In genomic region chr16:89167425-89167941, GRCh38 we compare ENCODE assay signal across 1 cellular context.
TF ChIP-seq lines count a peak whose summit lies in the region.

No MANE protein-coding gene starts in this region.

TF ChIP-seq in HEK293, 187 proteins besides CTCF, POLR2A, EP300 and RAD21 (continued from another document):
- TF ChIP-seq, protein P1, sequence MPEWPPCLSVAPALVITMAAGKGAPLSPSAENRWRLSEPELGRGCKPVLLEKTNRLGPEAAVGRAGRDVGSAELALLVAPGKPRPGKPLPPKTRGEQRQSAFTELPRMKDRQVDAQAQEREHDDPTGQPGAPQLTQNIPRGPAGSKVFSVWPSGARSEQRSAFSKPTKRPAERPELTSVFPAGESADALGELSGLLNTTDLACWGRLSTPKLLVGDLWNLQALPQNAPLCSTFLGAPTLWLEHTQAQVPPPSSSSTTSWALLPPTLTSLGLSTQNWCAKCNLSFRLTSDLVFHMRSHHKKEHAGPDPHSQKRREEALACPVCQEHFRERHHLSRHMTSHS (tag by site-specific recombination; IDR thresholded peaks at IDR 0.05): no peak
- TF ChIP-seq ZNF394 (tag by site-specific recombination; IDR thresholded peaks at IDR 0.05; ENCODE audit: borderline replicate concordance) (no peak; the same call in 1 of the 2 replicates), ZSCAN16 (tag by site-specific recombination; IDR thresholded peaks at IDR 0.05) (peak; percentile 12; the same call in 1 of the 2 replicates), ZNF24 (tag by site-specific recombination; IDR thresholded peaks at IDR 0.05) (no peak), ZNF558 (tag by site-specific recombination; IDR thresholded peaks at IDR 0.05) (no peak), KLF9 (tag by site-specific recombination; IDR thresholded peaks at IDR 0.05; ENCODE audit: low read depth) (peak; percentile 53), TCF7L2 (IDR thresholded peaks at IDR 0.05; ENCODE audit: borderline replicate concordance, low read depth, low read length) (no peak), BCL11A (tag by site-specific recombination; IDR thresholded peaks at IDR 0.05; ENCODE audit: low read depth) (peak; percentile 53; the same call in 1 of the 2 replicates), SETDB1 (IDR thresholded peaks at IDR 0.05; ENCODE audit: insufficient read length, low read length) (no peak), ZNF121 (tag by site-specific recombination; IDR thresholded peaks at IDR 0.05) (no peak), HOXD13 (CRISPR knock-in tag; IDR thresholded peaks at IDR 0.05; ENCODE audit: borderline replicate concordance) (no peak), ZNF350 (tag by site-specific recombination; IDR thresholded peaks at IDR 0.05) (no peak), ZNF133 (tag by site-specific recombination; IDR thresholded peaks at IDR 0.05) (no peak), PRDM2 (tag by site-specific recombination; IDR thresholded peaks at IDR 0.05; ENCODE audit: borderline replicate concordance) (no peak), ZNF423 (tag by site-specific recombination; IDR thresholded peaks at IDR 0.05) (no peak), GLIS2 (tag by site-specific recombination; IDR thresholded peaks at IDR 0.05) (peak; percentile 9; the same call in 1 of the 2 replicates), KLF16 (tag by site-specific recombination; IDR thresholded peaks at IDR 0.05) (peak; percentile 93), ZNF518A (tag by site-specific recombination; conservative IDR thresholded peaks at IDR 0.05; ENCODE audit: low read depth) (no peak), ZNF747 (tag by site-specific recombination; IDR thresholded peaks at IDR 0.05) (no peak), ZNF658 (tag by site-specific recombination; IDR thresholded peaks at IDR 0.05) (no peak), ZNF837 (tag by site-specific recombination; IDR thresholded peaks at IDR 0.05) (no peak), EGR2 (tag by site-specific recombination; IDR thresholded peaks at IDR 0.05; ENCODE audit: low read depth) (0 out of 2 replicates have a peak, but pooled peaks have one; percentile 19), ZNF426 (tag by site-specific recombination; IDR thresholded peaks at IDR 0.05) (no peak), ZNF791 (tag by site-specific recombination; IDR thresholded peaks at IDR 0.05) (no peak), ZNF664 (tag by site-specific recombination; IDR thresholded peaks at IDR 0.05) (no peak), ZNF311 (tag by site-specific recombination; IDR thresholded peaks at IDR 0.05; ENCODE audit: borderline replicate concordance) (no peak), ZNF561 (tag by site-specific recombination; IDR thresholded peaks at IDR 0.05; ENCODE audit: borderline replicate concordance) (0 out of 2 replicates have a peak, but pooled peaks have one; percentile 28), KLF1 (tag by site-specific recombination; IDR thresholded peaks at IDR 0.05) (peak; percentile 62), ZNF23 (tag by site-specific recombination; IDR thresholded peaks at IDR 0.05; ENCODE audit: borderline replicate concordance) (no peak), ZBTB7A (tag by site-specific recombination; IDR thresholded peaks at IDR 0.05; ENCODE audit: low read depth) (0 out of 2 replicates have a peak, but pooled peaks have one; percentile 54), SP7 (tag by site-specific recombination; IDR thresholded peaks at IDR 0.05) (peak; percentile 45; the same call in 1 of the 2 replicates), KLF7 (tag by site-specific recombination; IDR thresholded peaks at IDR 0.05; ENCODE audit: borderline replicate concordance) (no peak), ZEB2 (tag by site-specific recombination; IDR thresholded peaks at IDR 0.05) (peak; percentile 45; the same call in 1 of the 2 replicates), ZNF292 (tag by site-specific recombination; IDR thresholded peaks at IDR 0.05; ENCODE audit: borderline replicate concordance, low read depth) (no peak), ZNF48 (tag by site-specific recombination; IDR thresholded peaks at IDR 0.05) (no peak), MEIS1 (CRISPR knock-in tag; IDR thresholded peaks at IDR 0.05; ENCODE audit: borderline replicate concordance) (no peak)
- TF ChIP-seq, protein P2, sequence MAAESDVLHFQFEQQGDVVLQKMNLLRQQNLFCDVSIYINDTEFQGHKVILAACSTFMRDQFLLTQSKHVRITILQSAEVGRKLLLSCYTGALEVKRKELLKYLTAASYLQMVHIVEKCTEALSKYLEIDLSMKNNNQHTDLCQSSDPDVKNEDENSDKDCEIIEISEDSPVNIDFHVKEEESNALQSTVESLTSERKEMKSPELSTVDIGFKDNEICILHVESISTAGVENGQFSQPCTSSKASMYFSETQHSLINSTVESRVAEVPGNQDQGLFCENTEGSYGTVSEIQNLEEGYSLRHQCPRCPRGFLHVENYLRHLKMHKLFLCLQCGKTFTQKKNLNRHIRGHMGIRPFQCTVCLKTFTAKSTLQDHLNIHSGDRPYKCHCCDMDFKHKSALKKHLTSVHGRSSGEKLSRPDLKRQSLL (tag by site-specific recombination; IDR thresholded peaks at IDR 0.05): no peak
